ENCODE assay signal across 10 cellular contexts in genomic region chr16:87025681-87026080, GRCh38.
"Had no signal": no experiment of that assay in that cellular context is flagged by ENCODE, and none has a peak within 500 bp of the region (broad histone marks: within the 10 kb centered on the region; RNA-seq: fewer than 3 reads in every experiment).

No MANE protein-coding gene starts in this region.

- H3K27ac ChIP-seq: GM23248 had no signal

- DNase-seq: GM23248, GOT3, H7, H9, HCEC 1CT, HFFc6 had no signal

- H3K4me3 ChIP-seq: GM23248, GM23338, HAP-1 had no signal

- H3K9ac ChIP-seq: GM23248 had no signal

- FAIRE-seq: H1, H54 had no signal

- H3K36me3 ChIP-seq: HAP-1 had no signal

- H3K4me2 ChIP-seq: GM23338 had no signal

- H3K9me3 ChIP-seq: HAP-1 had no signal

- H2AFZ ChIP-seq: GM23248, GM23338 had no signal

- H3K4me1 ChIP-seq: HAP-1 had no signal
